In the genomic region with DNA sequence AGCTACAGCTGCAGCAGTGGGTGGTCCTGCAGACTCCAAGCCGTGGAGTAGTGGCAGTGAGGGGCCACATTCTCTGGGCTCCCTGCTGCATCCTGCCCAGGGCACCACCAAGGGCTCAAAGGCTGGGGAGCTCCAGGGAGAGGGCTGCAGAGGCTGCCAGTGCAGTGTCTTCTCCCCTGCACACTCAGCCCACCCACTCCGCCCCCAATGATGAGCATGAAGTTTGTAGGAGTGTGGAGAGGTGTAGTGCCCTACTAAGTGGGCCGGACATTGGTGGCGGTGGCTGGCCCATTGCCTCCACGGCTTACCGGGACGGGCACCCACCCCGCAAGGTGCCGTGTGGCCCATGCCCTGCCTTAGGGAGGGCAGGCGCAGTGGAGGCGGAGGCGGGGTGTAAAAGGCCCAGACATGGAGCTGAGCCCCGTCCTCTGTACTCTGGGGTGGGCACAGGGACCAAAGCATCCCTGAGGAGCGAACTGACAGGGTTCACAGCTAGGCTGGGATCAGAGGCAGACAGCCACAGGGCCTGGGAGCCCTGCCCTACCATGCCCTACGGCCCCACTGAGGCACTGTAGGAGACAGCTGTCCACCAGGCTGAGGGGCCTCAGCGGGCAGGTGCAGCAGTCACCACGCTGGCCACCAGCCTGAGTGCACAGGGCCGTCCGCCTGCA, we compare ENCODE assay signal across 16 cellular contexts. TPM values are rescaled to one million over a fixed set of nuclear protein-coding genes. Genes with fewer than 3 reads are reported as not detected.
DNase-seq lines count a peak whose midpoint lies in the region; ATAC-seq and TF ChIP-seq lines count a peak whose summit lies in the region.
"Had no signal": no experiment of that assay in that cellular context is flagged by ENCODE, and none has a peak within 500 bp of the region (broad histone marks: within the 10 kb centered on the region; RNA-seq: fewer than 3 reads in every experiment).

No MANE protein-coding gene starts in this region.

- no peaks in the 10 kb centered on the region for H3K9me3 Mint-ChIP-seq in chondrocyte (ENCODE audit: low read depth)
- H3K9me3 Mint-ChIP-seq: CD8-positive, alpha-beta T cell had no signal

- 85 to 92% methylated on average over 15 to 18 of the region's 19 CpGs for WGBS in mesodermal cell (ENCODE audit: insufficient coverage in 2 of 2), 2 experiments
- 84 to 91% (median 87%) methylated on average over 18 to 19 of the region's 19 CpGs for WGBS in spleen, 5 donors

- H3K4me1 ChIP-seq in HEK293 (ENCODE audit: control insufficient read depth, insufficient read depth, low read length) (no peaks in the 10 kb centered on the region), mesodermal cell (ENCODE audit: control insufficient read depth, insufficient read depth, low read length, poor library complexity, severe bottlenecking) (peaks cover 22% of the 10 kb centered on the region), spleen (peaks cover 0 to 55% (median 19%) of the 10 kb centered on the region in 6 donors)
- H3K4me1 ChIP-seq: Peyer's patch had no signal

- TF ChIP-seq POLR2A in spleen (IDR thresholded peaks at IDR 0.05), result no peak

- H3K9me3 ChIP-seq in HEK293 (ENCODE audit: control insufficient read depth, insufficient read depth, low read depth, low read length) (no peaks in the 10 kb centered on the region), mesodermal cell (ENCODE audit: control insufficient read depth, low read length) (no peaks in the 10 kb centered on the region), spleen (peaks cover 0 to 7% (median 0%) of the 10 kb centered on the region in 8 donors)
- H3K9me3 ChIP-seq: Peyer's patch had no signal

- no peaks in the 10 kb centered on the region for H3K36me3 Mint-ChIP-seq in chondrocyte (ENCODE audit: low read depth)
- H3K36me3 Mint-ChIP-seq: CD8-positive, alpha-beta T cell had no signal

- no peaks in the 10 kb centered on the region for H3K27me3 ChIP-seq in spleen (replicated peaks in 1 of 7)
- H3K27me3 ChIP-seq: Peyer's patch had no signal

- POLR2A ChIA-PET in HEK293 (lab: Yijun Ruan, JAX), result interaction anchor here (1.8 kb wide), 1 partner anchor 11 kb away, joined by 3 read pairs; no protein-coding TSS in a partner anchor

- CTCF ChIA-PET in HEK293 (lab: Yijun Ruan, JAX), result interaction anchor here (1.0 kb wide), 1 partner anchor 15 kb away, joined by 6 read pairs; no protein-coding TSS in a partner anchor

- intact Hi-C loops in spleen (cut with DNase I; ENCODE audit: low total_unique reads), result no loop called here

- H3K36me3 ChIP-seq in HEK293 (ENCODE audit: control insufficient read depth in 2 of 2, insufficient read depth in 1 of 2, low read length in 2 of 2), result no peaks in the 10 kb centered on the region
- no peaks in the 10 kb centered on the region for H3K36me3 ChIP-seq in mesodermal cell (ENCODE audit: control insufficient read depth, insufficient read depth, low read length)
- no peaks in the 10 kb centered on the region for H3K36me3 ChIP-seq in spleen
- H3K36me3 ChIP-seq: Peyer's patch had no signal

- no peak overlapping the region for H3K27ac Mint-ChIP-seq in chondrocyte (ENCODE audit: unreplicated experiment)
- H3K27ac Mint-ChIP-seq: CD8-positive, alpha-beta T cell had no signal

- DNase-seq in chondrocyte (ENCODE audit: low spot score) (peak; percentile 86), spleen (peak; percentile 41), T1000 (lab: John Stamatoyannopoulos, UW) (no peak), GF-D8 (lab: John Stamatoyannopoulos, UW) (no peak)
- DNase-seq: ACHN, GOT3, Kasumi-1, NCI-H1930, NCI-H2171, NCI-H510A, Peyer's patch, SIG-M5 had no signal

- H3K4me3 Mint-ChIP-seq in chondrocyte (ENCODE audit: unreplicated experiment), result no peak overlapping the region
- H3K4me3 Mint-ChIP-seq: CD8-positive, alpha-beta T cell had no signal

- H3K27me3 Mint-ChIP-seq in chondrocyte (ENCODE audit: low read depth), result no peaks in the 10 kb centered on the region

- no peak for ATAC-seq in HG03457 (IDR thresholded peaks at IDR 0.05; ENCODE audit: unreplicated experiment)
- ATAC-seq: CD8-positive, alpha-beta T cell had no signal

- TF ChIP-seq CTCF in HEK293 (tag by site-specific recombination; IDR thresholded peaks at IDR 0.05), result no peak
- TF ChIP-seq CTCF in chondrocyte (IDR thresholded peaks at IDR 0.05), result no peak
- no peak for TF ChIP-seq CTCF in spleen (IDR thresholded peaks at IDR 0.05 in 8 of 11, conservative IDR thresholded peaks at IDR 0.05 in 3 of 11)

- H3K27ac ChIP-seq in HEK293 (ENCODE audit: extremely low read depth, low read depth, low read length) (no peak overlapping the region), mesodermal cell (ENCODE audit: low read depth, low read length, severe bottlenecking) (peak overlapping the region; percentile 71), spleen (peak overlapping the region in 6 of 8 donors; percentile 56 to 84 (median 68))
- H3K27ac ChIP-seq: Peyer's patch had no signal

- peaks cover 28% of the 10 kb centered on the region for H3K4me1 Mint-ChIP-seq in chondrocyte (ENCODE audit: low read depth)

- H3K4me3 ChIP-seq in HEK293 (ENCODE audit: low read depth, low read length) (no peak overlapping the region), mesodermal cell (ENCODE audit: extremely low read depth, insufficient read depth, low read length, poor library complexity, severe bottlenecking) (no peak overlapping the region), spleen (no peak overlapping the region)
- H3K4me3 ChIP-seq: Peyer's patch had no signal

TF ChIP-seq in HEK293, 187 proteins besides CTCF, POLR2A, EP300 and RAD21 (continues in another document):
- TF ChIP-seq ZBTB7A (tag by site-specific recombination; IDR thresholded peaks at IDR 0.05; ENCODE audit: low read depth) (no peak), ZNF701 (tag by site-specific recombination; IDR thresholded peaks at IDR 0.05) (no peak), ZFHX2 (tag by site-specific recombination; conservative IDR thresholded peaks at IDR 0.05) (peak; percentile 94), ZNF560 (tag by site-specific recombination; IDR thresholded peaks at IDR 0.05; ENCODE audit: borderline replicate concordance) (no peak), ZNF223 (tag by site-specific recombination; IDR thresholded peaks at IDR 0.05) (no peak), ZNF24 (tag by site-specific recombination; IDR thresholded peaks at IDR 0.05) (no peak), KLF1 (tag by site-specific recombination; IDR thresholded peaks at IDR 0.05) (no peak), ZNF677 (tag by site-specific recombination; IDR thresholded peaks at IDR 0.05) (no peak), ZIC2 (tag by site-specific recombination; IDR thresholded peaks at IDR 0.05) (0 out of 2 replicates have a peak, but pooled peaks have one; percentile 36), ZNF23 (tag by site-specific recombination; IDR thresholded peaks at IDR 0.05; ENCODE audit: borderline replicate concordance) (no peak), ZNF843 (tag by site-specific recombination; IDR thresholded peaks at IDR 0.05) (no peak), EGR2 (tag by site-specific recombination; IDR thresholded peaks at IDR 0.05; ENCODE audit: low read depth) (peak; percentile 90), ZBTB48 (tag by site-specific recombination; IDR thresholded peaks at IDR 0.05) (no peak), ZNF19 (tag by site-specific recombination; IDR thresholded peaks at IDR 0.05; ENCODE audit: low read depth) (no peak), ZNF174 (tag by site-specific recombination; IDR thresholded peaks at IDR 0.05) (no peak), HOXD13 (CRISPR knock-in tag; IDR thresholded peaks at IDR 0.05; ENCODE audit: borderline replicate concordance) (no peak), ZNF629 (tag by site-specific recombination; IDR thresholded peaks at IDR 0.05) (no peak), ZNF366 (tag by site-specific recombination; conservative IDR thresholded peaks at IDR 0.05) (no peak)
- TF ChIP-seq, protein P1, sequence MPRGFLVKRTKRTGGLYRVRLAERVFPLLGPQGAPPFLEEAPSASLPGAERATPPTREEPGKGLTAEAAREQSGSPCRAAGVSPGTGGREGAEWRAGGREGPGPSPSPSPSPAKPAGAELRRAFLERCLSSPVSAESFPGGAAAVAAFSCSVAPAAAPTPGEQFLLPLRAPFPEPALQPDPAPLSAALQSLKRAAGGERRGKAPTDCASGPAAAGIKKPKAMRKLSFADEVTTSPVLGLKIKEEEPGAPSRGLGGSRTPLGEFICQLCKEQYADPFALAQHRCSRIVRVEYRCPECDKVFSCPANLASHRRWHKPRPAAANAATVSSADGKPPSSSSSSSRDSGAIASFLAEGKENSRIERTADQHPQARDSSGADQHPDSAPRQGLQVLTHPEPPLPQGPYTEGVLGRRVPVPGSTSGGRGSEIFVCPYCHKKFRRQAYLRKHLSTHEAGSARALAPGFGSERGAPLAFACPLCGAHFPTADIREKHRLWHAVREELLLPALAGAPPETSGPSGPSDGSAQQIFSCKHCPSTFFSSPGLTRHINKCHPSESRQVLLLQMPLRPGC (tag by site-specific recombination; IDR thresholded peaks at IDR 0.05), result no peak

RNA-seq across cellular contexts. Expression of gene ARVCF, which starts 18.9 kb away (rescaled TPM):
- total RNA-seq in chondrocyte (15.2 to 24.2 TPM (median 21.5 TPM) in 3 replicates), spleen (10 to 100 TPM; 18.1 to 96.7 (median 29.5) TPM)
- 22.2 TPM for polyA plus RNA-seq in mesodermal cell (2013, experiment 1 of 2)
- polyA plus RNA-seq in mesodermal cell (2013, experiment 2 of 2), result 14.4 TPM
- polyA plus RNA-seq in spleen, result 10 to 100 TPM in 2 of 3 donors, 1 to 10 TPM in 1; 9.4 to 42.5 (median 10.4) TPM

RNA-seq across cellular contexts. Expression of gene TANGO2, which starts 23.2 kb away (rescaled TPM):
- total RNA-seq in chondrocyte (21.7 to 30.4 TPM (median 30.1 TPM) in 3 replicates), spleen (10 to 100 TPM; 35.9 to 72.2 (median 57.2) TPM)
- polyA plus RNA-seq in mesodermal cell (2013, experiment 1 of 2), result 14.7 TPM
- 9.2 TPM for polyA plus RNA-seq in mesodermal cell (2013, experiment 2 of 2)
- 10 to 100 TPM; 18.7 to 30.9 (median 21.6) TPM for polyA plus RNA-seq in spleen

RNA-seq across cellular contexts. Expression of gene TXNRD2, which starts 56.1 kb away (rescaled TPM):
- total RNA-seq in chondrocyte (12.5 to 15.8 TPM (median 14.1 TPM) in 3 replicates), spleen (10 to 100 TPM; 21.6 to 44.8 (median 34.9) TPM)
- polyA plus RNA-seq in mesodermal cell (2013, experiment 1 of 2), result 10.9 TPM
- 9.3 TPM for polyA plus RNA-seq in mesodermal cell (2013, experiment 2 of 2)
- 10 to 100 TPM; 23.3 to 45.9 (median 45.0) TPM for polyA plus RNA-seq in spleen

RNA-seq across cellular contexts. Expression of gene COMT, which starts 56.1 kb away (rescaled TPM):
- 66.6 to 186 TPM (median 177 TPM) in 3 replicates for total RNA-seq in chondrocyte
- 94.8 TPM for polyA plus RNA-seq in mesodermal cell (2013, experiment 1 of 2)
- 77.3 TPM for polyA plus RNA-seq in mesodermal cell (2013, experiment 2 of 2)
- 100 to 1,000 TPM in 5 of 7 donors, 10 to 100 TPM in 2; 86.4 to 216 (median 116) TPM for total RNA-seq in spleen
- 10 to 100 TPM; 63.5 to 98.0 (median 86.1) TPM for polyA plus RNA-seq in spleen

Comparison
In these comparisons a context has a peak if more than half of its experiments do, and no peak if none do; other contexts are left out.
1. DNase-seq: peak in chondrocyte (single experiment) and spleen (single experiment); none in T1000 (single experiment) and GF-D8 (single experiment).